Comparison of ENCODE assay signal across 28 cellular contexts in the genomic region with DNA sequence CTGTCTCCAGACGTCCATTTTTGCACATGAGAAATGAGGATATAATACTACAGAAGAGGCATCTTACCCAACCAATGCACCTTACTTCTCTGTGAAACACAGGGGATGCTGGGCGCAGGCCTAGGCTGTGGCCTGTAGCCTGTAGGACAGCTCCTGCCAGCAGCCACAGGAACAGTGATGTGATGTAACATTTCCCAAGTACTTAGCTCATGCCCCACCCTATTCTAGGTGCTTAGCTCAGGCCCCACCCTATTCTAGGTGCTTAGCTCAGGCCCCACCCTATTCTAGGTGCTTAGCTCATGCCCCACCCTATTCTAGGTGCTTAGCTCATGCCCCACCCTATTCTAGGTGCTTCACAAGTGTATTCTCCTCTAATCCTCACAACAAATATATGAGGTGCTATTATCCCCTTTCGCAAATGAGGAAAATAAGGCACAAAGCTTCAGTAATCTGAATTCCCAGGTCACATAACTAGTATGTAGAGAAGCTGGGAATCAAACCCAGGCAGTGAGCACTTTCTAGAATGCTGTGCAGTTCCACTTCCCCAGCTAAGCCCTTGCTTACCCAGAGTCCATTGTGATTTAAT. TPM values are rescaled to one million over a fixed set of nuclear protein-coding genes. Genes with fewer than 3 reads are reported as not detected.
"Had no signal": no experiment of that assay in that cellular context is flagged by ENCODE, and none has a peak within 500 bp of the region (broad histone marks: within the 10 kb centered on the region; RNA-seq: fewer than 3 reads in every experiment).

No MANE protein-coding gene starts in this region.

- H3K36me3 ChIP-seq: neural progenitor cell, right atrium auricular region, stomach, thyroid gland had no signal

- H3K9ac ChIP-seq: neural progenitor cell had no signal

- ATAC-seq: activated CD8-positive, alpha-beta T cell treated with anti-CD3 and anti-CD28 coated beads for 36 hours; activated naive CD8-positive, alpha-beta T cell treated with anti-CD3 and anti-CD28 coated beads, Interleukin-2, amount 50 U/mL, for 24 hours; activated T-cell treated with anti-CD3 and anti-CD28 coated beads, Interleukin-2, amount 50 U/mL, for 4 hours; activated T-helper 17 cell treated with anti-CD3 and anti-CD28 coated beads, Interleukin-2, amount 50 U/mL, for 72 hours; left cardiac atrium; natural killer cell; stimulated activated naive B cell treated with anti-CD40 and anti-IgM and Interleukin-4, amounts not matched to agents 10 μg/mL and 1 μg/mL and 100 μg/mL, for 72 hours had no signal

- H3K4me2 ChIP-seq: neural progenitor cell had no signal

- FAIRE-seq: colon, endometrium, keratinocyte had no signal

- DNase-seq: activated B cell treated with CpG ODN at 0.5 μM for 24 hours; activated CD4-positive, alpha-beta T cell treated with anti-CD3 and anti-CD28 coated beads, Interleukin-2, amount 50 U/mL, for 1 hour; activated CD8-positive, alpha-beta T cell treated with anti-CD3 and anti-CD28 coated beads for 36 hours; activated gamma-delta T cell treated with Interleukin-2 at 50 U/mL for 16 hours; activated naive CD8-positive, alpha-beta T cell treated with anti-CD3 and anti-CD28 coated beads, Interleukin-2, amount 50 U/mL, for 24 hours; activated T-cell treated with anti-CD3 and anti-CD28 coated beads, Interleukin-2, amount 50 U/mL, for 4 hours; amygdala; effector CD8-positive, alpha-beta T cell; head of caudate nucleus; hippocampal formation; left cardiac atrium; natural killer cell; occipital lobe; stimulated activated CD4-positive, alpha-beta T cell treated with anti-CD3 and anti-CD28 coated beads, Interleukin-15, amount 100 ng/mL, for 24 hours; stimulated activated CD4-positive, alpha-beta T cell treated with anti-CD3 and anti-CD28 coated beads, Interleukin-2, amount 100 ng/mL, for 24 hours; stimulated activated naive B cell treated with anti-CD40 and anti-IgM and Interleukin-4, amounts not matched to agents 10 μg/mL and 1 μg/mL and 100 μg/mL, for 72 hours; stomach; thyroid gland had no signal

- H3K9me3 ChIP-seq: right atrium auricular region, stomach, thyroid gland had no signal

- H3K27me3 ChIP-seq: neural progenitor cell, right atrium auricular region, stomach, thyroid gland had no signal

- H2AFZ ChIP-seq: neural progenitor cell had no signal

- H3K27ac ChIP-seq: neural progenitor cell, right atrium auricular region, stomach, thyroid gland had no signal

- H3K4me1 ChIP-seq: neural progenitor cell had no signal

- H3K4me3 ChIP-seq: neural progenitor cell, right atrium auricular region, stomach, thyroid gland had no signal

RNA-seq across cellular contexts. Expression of gene TTC24, which starts 7.5 kb away (rescaled TPM):
- total RNA-seq: dermis microvascular lymphatic vessel endothelial cell, epithelial cell of proximal tubule, left cardiac atrium, occipital lobe, pulmonary artery endothelial cell, right atrium auricular region, ureter had no signal
- polyA plus RNA-seq: keratinocyte, stomach had no signal

RNA-seq across cellular contexts. Expression of gene HAPLN2, which starts 32.2 kb away (rescaled TPM):
- total RNA-seq: activated B cell treated with CpG ODN at 0.5 μM for 24 hours; activated CD8-positive, alpha-beta T cell treated with anti-CD3 and anti-CD28 coated beads for 36 hours; activated T-cell treated with anti-CD3 and anti-CD28 coated beads, Interleukin-2, amount 50 U/mL, for 4 hours; dermis microvascular lymphatic vessel endothelial cell; epithelial cell of proximal tubule; natural killer cell; occipital lobe; pulmonary artery endothelial cell; stomach had no signal
- polyA plus RNA-seq: keratinocyte had no signal
